In genomic region chr5:140664353-140665119, GRCh38 we compare ENCODE assay signal across 8 cellular contexts. TPM values are rescaled to one million over a fixed set of nuclear protein-coding genes. Genes with fewer than 3 reads are reported as not detected.
DNase-seq lines count a peak whose midpoint lies in the region; ATAC-seq and TF ChIP-seq lines count a peak whose summit lies in the region.

WDR55 (plus strand) TSS chr5:140664904; CDS start chr5:140664913, 9 bp downstream.

- TF ChIP-seq CTCF in ascending aorta (IDR thresholded peaks at IDR 0.05) (no peak), uterus (IDR thresholded peaks at IDR 0.05) (no peak)

- under 1% methylated on average over 54 of the region's 54 CpGs for WGBS in right cardiac atrium

- TF ChIP-seq POLR2A in uterus (IDR thresholded peaks at IDR 0.05), result peak; percentile 64 to 76

- peaks cover 5 to 8% of the 10 kb centered on the region in 2 donors for H3K4me1 ChIP-seq in ascending aorta
- H3K4me1 ChIP-seq in right cardiac atrium (ENCODE audit: control insufficient read depth, insufficient read depth, low read length), result peaks cover 4% of the 10 kb centered on the region
- H3K4me1 ChIP-seq in uterus, result peaks cover 0 to 6% of the 10 kb centered on the region in 2 donors

- peak; percentile 98 for ATAC-seq in GM18498 (IDR thresholded peaks at IDR 0.05; ENCODE audit: unreplicated experiment)
- ATAC-seq in HG02885 (IDR thresholded peaks at IDR 0.05; ENCODE audit: poor library complexity, unreplicated experiment), result peak; percentile 97
- ATAC-seq in right cardiac atrium, result peak; percentile 99

- peak within 1 kb of the TSS; percentile 59 to 81 for H3K4me3 ChIP-seq in ascending aorta
- H3K4me3 ChIP-seq in right cardiac atrium (ENCODE audit: low read length), result peak within 1 kb of the TSS; percentile 86
- H3K4me3 ChIP-seq in uterus, result peak within 1 kb of the TSS; percentile 89 to 96

- DNase-seq in NCI-H187 treated with DMSO at 0.1 percent for 48 hours (lab: John Stamatoyannopoulos, UW), result peak; percentile 69
- peak; percentile 90 to 98 for DNase-seq in ascending aorta (ENCODE audit: low spot score in 2 of 2)
- peak; percentile 98 to 99 (median 99) for DNase-seq in right cardiac atrium
- DNase-seq in pulmonary artery endothelial cell (ENCODE audit: low read depth, low spot score), result peak; percentile 62
- peak; percentile 93 to 95 for DNase-seq in uterus

- no peaks in the 10 kb centered on the region for H3K9me3 ChIP-seq in ascending aorta
- H3K9me3 ChIP-seq in right cardiac atrium (ENCODE audit: control insufficient read depth, low read length), result no peaks in the 10 kb centered on the region
- H3K9me3 ChIP-seq in uterus, result no peaks in the 10 kb centered on the region

- intact Hi-C loops in T-helper 2 cell treated with Interferon-gamma antibody and Interleukin-4, amounts not matched to agents 100 ng/mL and 5 ng/mL, for 36 hours (cut with micrococcal nuclease), result loop anchor here (1.0 kb wide), 7 partner anchors 17 to 263 kb away; partner anchors contain the start of genes ANKHD1, APBB3, HARS1 and HARS2
- intact Hi-C loops in ascending aorta (cut with DNase I), result loop anchor here (1.0 to 5.0 kb wide), 5 partner anchors 17 to 263 kb away; partner anchors contain the start of genes ANKHD1, EIF4EBP3, IK and NDUFA2
- intact Hi-C loops in right cardiac atrium (cut with DNase I), result no loop called here
- intact Hi-C loops in uterus (cut with DNase I; ENCODE audit: low total_unique reads), result no loop called here

- H3K27me3 ChIP-seq in ascending aorta, result no peaks in the 10 kb centered on the region
- no peaks in the 10 kb centered on the region for H3K27me3 ChIP-seq in right cardiac atrium (ENCODE audit: control insufficient read depth, insufficient read depth)
- no peaks in the 10 kb centered on the region for H3K27me3 ChIP-seq in uterus

- peaks cover 47 to 55% of the 10 kb centered on the region in 2 donors for H3K36me3 ChIP-seq in ascending aorta
- H3K36me3 ChIP-seq in uterus, result no peaks in the 10 kb centered on the region

- H3K27ac ChIP-seq in ascending aorta (peak within 1 kb of the TSS; percentile 88 to 89), right cardiac atrium (ENCODE audit: low read length) (peak within 1 kb of the TSS; percentile 97), uterus (peak within 1 kb of the TSS; percentile 81 to 85)

RNA-seq across cellular contexts. Expression of gene WDR55, which starts in this region (rescaled TPM):
- total RNA-seq in T-helper 2 cell treated with Interferon-gamma antibody and Interleukin-4, amounts not matched to agents 100 ng/mL and 5 ng/mL, for 36 hours, result 35.9 and 36.9 TPM in 2 replicates
- total RNA-seq in ascending aorta, result 10.1 TPM
- 10 to 100 TPM; 10.0 to 13.8 (median 12.5) TPM for total RNA-seq in right cardiac atrium
- polyA plus RNA-seq in right cardiac atrium, result 11.2 TPM
- 29.9 and 39.3 TPM in 2 replicates for total RNA-seq in pulmonary artery endothelial cell
- 10 to 100 TPM in 3 of 4 donors, 1 to 10 TPM in 1; 5.9 to 21.9 (median 17.9) TPM for total RNA-seq in uterus

Comparison
In these comparisons a context has a peak if more than half of its experiments do, and no peak if none do; other contexts are left out.
1. Peak in every context shown above with its lines: DNase-seq, ATAC-seq, H3K4me3 ChIP-seq and H3K27ac ChIP-seq.
2. intact Hi-C loops: an anchor here in T-helper 2 cell treated with Interferon-gamma antibody and Interleukin-4, amounts not matched to agents 100 ng/mL and 5 ng/mL, for 36 hours (1.0 kb wide) and ascending aorta (1.0 to 5.0 kb wide); none called in right cardiac atrium and uterus.